In the genomic region with DNA sequence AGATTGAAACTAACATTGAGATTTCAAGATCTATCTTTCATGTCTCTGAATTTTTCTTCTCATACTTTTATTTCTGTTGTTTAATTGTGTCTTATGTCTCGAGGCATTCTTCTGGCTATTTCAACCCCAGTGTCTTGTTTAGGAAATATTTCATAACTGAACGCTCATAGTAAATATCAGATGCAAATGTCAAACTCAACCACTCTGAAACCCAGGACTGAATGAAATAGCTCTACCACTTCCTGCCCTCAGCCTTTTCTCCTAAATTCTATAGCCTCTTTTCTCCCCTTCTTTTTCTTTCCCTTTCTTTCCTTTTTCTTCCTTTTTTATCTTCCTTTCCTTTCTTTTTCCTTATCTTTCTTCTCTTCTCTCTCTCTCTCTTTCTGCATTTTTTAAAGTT, we compare ENCODE assay signal across 22 cellular contexts. TPM values are rescaled to one million over a fixed set of nuclear protein-coding genes. Genes with fewer than 3 reads are reported as not detected.
DNase-seq lines count a peak whose midpoint lies in the region; ATAC-seq lines count a peak whose summit lies in the region.
"Had no signal": no experiment of that assay in that cellular context is flagged by ENCODE, and none has a peak within 500 bp of the region (broad histone marks: within the 10 kb centered on the region; RNA-seq: fewer than 3 reads in every experiment).

No MANE protein-coding gene starts in this region.

- peaks cover 13% of the 10 kb centered on the region for H3K36me3 Mint-ChIP-seq in T-helper 2 cell treated with Interferon-gamma antibody and Interleukin-4, amounts not matched to agents 5 μg/mL and 100 μg/mL, for 36 hours (ENCODE audit: low read depth)
- H3K36me3 Mint-ChIP-seq in activated naive CD4-positive, alpha-beta T cell treated with anti-CD3 and anti-CD28 coated beads, Interleukin-2, amount 50 U/mL, for 24 hours, result peaks cover 11% of the 10 kb centered on the region
- peaks cover 5% of the 10 kb centered on the region for H3K36me3 Mint-ChIP-seq in central memory CD8-positive, alpha-beta T cell (ENCODE audit: insufficient read depth)
- H3K36me3 Mint-ChIP-seq: CD14-positive monocyte, memory B cell had no signal

- intact Hi-C loops in cardiac septum (cut with DNase I), result no loop called here
- intact Hi-C loops in left cardiac atrium (cut with DNase I), result no loop called here

- H3K9me3 Mint-ChIP-seq in T-helper 2 cell treated with Interferon-gamma antibody and Interleukin-4, amounts not matched to agents 5 μg/mL and 100 μg/mL, for 36 hours, result peaks cover 11% of the 10 kb centered on the region
- no peaks in the 10 kb centered on the region for H3K9me3 Mint-ChIP-seq in activated naive CD4-positive, alpha-beta T cell treated with anti-CD3 and anti-CD28 coated beads, Interleukin-2, amount 50 U/mL, for 24 hours
- no peaks in the 10 kb centered on the region for H3K9me3 Mint-ChIP-seq in central memory CD8-positive, alpha-beta T cell

- H3K4me3 Mint-ChIP-seq in T-helper 2 cell treated with Interferon-gamma antibody and Interleukin-4, amounts not matched to agents 5 μg/mL and 100 μg/mL, for 36 hours, result peak overlapping the region; percentile 70
- peak overlapping the region; percentile 70 for H3K4me3 Mint-ChIP-seq in activated naive CD4-positive, alpha-beta T cell treated with anti-CD3 and anti-CD28 coated beads, Interleukin-2, amount 50 U/mL, for 24 hours
- no peak overlapping the region for H3K4me3 Mint-ChIP-seq in central memory CD8-positive, alpha-beta T cell
- H3K4me3 Mint-ChIP-seq: CD14-positive monocyte, memory B cell had no signal

- peaks cover 38% of the 10 kb centered on the region for H3K4me1 Mint-ChIP-seq in T-helper 2 cell treated with Interferon-gamma antibody and Interleukin-4, amounts not matched to agents 5 μg/mL and 100 μg/mL, for 36 hours (ENCODE audit: low read depth)
- H3K4me1 Mint-ChIP-seq in activated naive CD4-positive, alpha-beta T cell treated with anti-CD3 and anti-CD28 coated beads, Interleukin-2, amount 50 U/mL, for 24 hours, result peaks cover 55% of the 10 kb centered on the region
- H3K4me1 Mint-ChIP-seq in central memory CD8-positive, alpha-beta T cell, result peaks cover 19% of the 10 kb centered on the region
- H3K4me1 Mint-ChIP-seq: CD14-positive monocyte, memory B cell had no signal

- DNase-seq in T-helper 2 cell treated with Interferon-gamma antibody and Interleukin-4, amounts not matched to agents 5 μg/mL and 100 μg/mL, for 36 hours (ENCODE audit: low spot score), result no peak
- no peak for DNase-seq in T-helper 2 cell
- no peak for DNase-seq in activated naive CD4-positive, alpha-beta T cell (lab: John Stamatoyannopoulos, UW)
- DNase-seq in central memory CD8-positive, alpha-beta T cell (ENCODE audit: low spot score in 2 of 2), result no peak
- no peak for DNase-seq in cardiac septum (ENCODE audit: low spot score)
- no peak for DNase-seq in stimulated activated CD4-positive, alpha-beta T cell treated with anti-CD3 and anti-CD28 coated beads, Interleukin-1b, Interleukin-23, amount 100 ng/mL, for 48 hours
- DNase-seq in left cardiac atrium, result no peak
- DNase-seq: 8988T; activated CD4-positive, alpha-beta T cell treated with anti-CD3 and anti-CD28 coated beads, Interleukin-2, amount 50 U/mL, for 4 hours; central memory CD4-positive, alpha-beta T cell; erythroblast; glutamatergic neuron; MM.1S; NCI-H1930; NCI-H526 treated with DMSO at 0.1 percent for 48 hours; Peyer's patch; SHP77; T1000; WERI-Rb-1 had no signal

- peak overlapping the region; percentile 98 for H3K27ac Mint-ChIP-seq in T-helper 2 cell treated with Interferon-gamma antibody and Interleukin-4, amounts not matched to agents 5 μg/mL and 100 μg/mL, for 36 hours
- H3K27ac Mint-ChIP-seq in activated naive CD4-positive, alpha-beta T cell treated with anti-CD3 and anti-CD28 coated beads, Interleukin-2, amount 50 U/mL, for 24 hours, result peak overlapping the region; percentile 94
- H3K27ac Mint-ChIP-seq in central memory CD8-positive, alpha-beta T cell (ENCODE audit: low read depth), result peak overlapping the region; percentile 33
- H3K27ac Mint-ChIP-seq: CD14-positive monocyte, memory B cell had no signal

- H3K27me3 Mint-ChIP-seq in T-helper 2 cell treated with Interferon-gamma antibody and Interleukin-4, amounts not matched to agents 5 μg/mL and 100 μg/mL, for 36 hours (ENCODE audit: low read depth), result peaks cover 9% of the 10 kb centered on the region
- H3K27me3 Mint-ChIP-seq in activated naive CD4-positive, alpha-beta T cell treated with anti-CD3 and anti-CD28 coated beads, Interleukin-2, amount 50 U/mL, for 24 hours, result no peaks in the 10 kb centered on the region
- H3K27me3 Mint-ChIP-seq in central memory CD8-positive, alpha-beta T cell, result peaks cover 4% of the 10 kb centered on the region

- no peak for ATAC-seq in central memory CD8-positive, alpha-beta T cell (replicated peaks; ENCODE audit: extremely low read depth, poor library complexity, severe bottlenecking)
- no peak for ATAC-seq in left cardiac atrium

RNA-seq across cellular contexts. Expression of a gene that starts 7.7 kb away (rescaled TPM):
- total RNA-seq in cardiac septum (1.0 TPM), left cardiac atrium (1 to 10 TPM; 1.7 to 2.2 TPM)

Comparison
In these comparisons a context has a peak if more than half of its experiments do, and no peak if none do; other contexts are left out.
1. H3K27ac Mint-ChIP-seq: peak in every context shown above with its lines; median percentile 98 in T-helper 2 cell treated with Interferon-gamma antibody and Interleukin-4, amounts not matched to agents 5 μg/mL and 100 μg/mL, for 36 hours; 94 in activated naive CD4-positive, alpha-beta T cell treated with anti-CD3 and anti-CD28 coated beads, Interleukin-2, amount 50 U/mL, for 24 hours; 33 in central memory CD8-positive, alpha-beta T cell.